In genomic region chr14:101966742-101967141, GRCh38 we compare ENCODE assay signal across 2 cellular contexts.
TF ChIP-seq lines count a peak whose summit lies in the region.

No MANE protein-coding gene starts in this region.

TF ChIP-seq in IMR-90, 13 proteins besides CTCF, POLR2A, EP300 and RAD21:
- TF ChIP-seq NFE2L2 (IDR thresholded peaks at IDR 0.05; ENCODE audit: low read depth, low read length), result peak; percentile 64
- no peak for TF ChIP-seq MAFK (IDR thresholded peaks at IDR 0.05; ENCODE audit: low read depth, low read length)

TF ChIP-seq in GM12878, 131 proteins besides CTCF, POLR2A, EP300 and RAD21:
- TF ChIP-seq DPF2 (IDR thresholded peaks at IDR 0.05), result no peak
- no peak for TF ChIP-seq NR2C2 (IDR thresholded peaks at IDR 0.05; ENCODE audit: borderline replicate concordance, control insufficient read depth, insufficient read length, low read depth)
- TF ChIP-seq MXI1 (IDR thresholded peaks at IDR 0.05; ENCODE audit: low read depth, low read length), result no peak
- no peak for TF ChIP-seq RELA (IDR thresholded peaks at IDR 0.05; ENCODE audit: borderline replicate concordance, partially characterized antibody)
- no peak for TF ChIP-seq SREBF2 (IDR thresholded peaks at IDR 0.05; ENCODE audit: low read length)
- TF ChIP-seq SUZ12 (IDR thresholded peaks at IDR 0.05; ENCODE audit: unreplicated experiment), result no peak
- no peak for TF ChIP-seq TAF1 (IDR thresholded peaks at IDR 0.05; ENCODE audit: borderline replicate concordance, low read depth, low read length)
- TF ChIP-seq PML (IDR thresholded peaks at IDR 0.05; ENCODE audit: low read length), result no peak
- no peak for TF ChIP-seq IRF5 (IDR thresholded peaks at IDR 0.05; ENCODE audit: borderline replicate concordance)
- no peak for TF ChIP-seq SPI1 (IDR thresholded peaks at IDR 0.05; ENCODE audit: borderline replicate concordance, insufficient read depth, low read depth, low read length)
- TF ChIP-seq ATF7 (IDR thresholded peaks at IDR 0.05; ENCODE audit: low read depth), result no peak
